In the genomic region with DNA sequence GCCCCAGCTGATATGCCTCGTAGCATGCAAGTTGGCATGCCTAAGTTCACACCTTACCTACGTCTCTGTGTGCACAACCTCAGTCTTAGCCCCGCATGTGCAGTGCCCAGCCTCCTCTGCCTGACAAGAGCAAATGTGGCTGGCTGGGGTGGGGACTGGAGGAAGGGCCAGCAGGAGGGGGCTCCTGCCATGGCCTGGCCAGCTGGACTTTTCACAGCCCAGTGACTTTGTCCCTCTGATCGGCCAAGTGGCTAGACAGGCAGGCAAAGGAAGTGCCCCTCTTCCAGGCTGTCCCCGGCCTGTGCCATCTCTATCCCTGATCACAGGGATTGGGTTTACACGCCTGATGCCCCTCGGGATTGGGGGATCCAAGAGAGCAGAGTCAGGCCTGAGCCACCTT, we compare ENCODE assay signal across 19 cellular contexts. TPM values are rescaled to one million over a fixed set of nuclear protein-coding genes. Genes with fewer than 3 reads are reported as not detected.
"Had no signal": no experiment of that assay in that cellular context is flagged by ENCODE, and none has a peak within 500 bp of the region (broad histone marks: within the 10 kb centered on the region; RNA-seq: fewer than 3 reads in every experiment).

No MANE protein-coding gene starts in this region.

- H3K27ac ChIP-seq: cardiac muscle cell, colonic mucosa, thyroid gland, uterus had no signal

- H3K4me3 ChIP-seq: cardiac muscle cell, colonic mucosa, thyroid gland, uterus had no signal

- H3K4me1 ChIP-seq: colonic mucosa, thyroid gland, uterus had no signal

- H3K9me3 ChIP-seq: colonic mucosa, thyroid gland, uterus had no signal

- ATAC-seq: activated CD8-positive, alpha-beta memory T cell treated with anti-CD3 and anti-CD28 coated beads, Interleukin-2, amount 10 ng/mL, durations not matched to agents 7 days and 5 days; esophagus mucosa; T-cell had no signal

- H3K36me3 ChIP-seq: cardiac muscle cell, colonic mucosa, thyroid gland, uterus had no signal

- H3K36me3 Mint-ChIP-seq: activated CD8-positive, alpha-beta memory T cell treated with anti-CD3 and anti-CD28 coated beads, Interleukin-2, amount 10 ng/mL, durations not matched to agents 7 days and 5 days; stimulated activated effector memory CD8-positive, alpha-beta T cell treated with anti-CD3 and anti-CD28 coated beads, Interleukin-12 subunit alpha, Interleukin-12 subunit beta, amount 100 ng/mL, for 72 hours; T-cell had no signal

- DNase-seq: activated CD4-positive, alpha-beta T cell treated with anti-CD3 and anti-CD28 coated beads, Interleukin-2, amount 50 U/mL, for 48 hours; activated CD4-positive, CD25-positive, alpha-beta regulatory T cell treated with anti-CD3 and anti-CD28 coated beads, Interleukin-2, amount 50 U/mL, for 72 hours; activated CD8-positive, alpha-beta memory T cell treated with anti-CD3 and anti-CD28 coated beads, Interleukin-2, amount 10 ng/mL, durations not matched to agents 7 days and 5 days; activated effector memory CD4-positive, alpha-beta T cell treated with Interleukin-2 at 50 U/mL for 16 hours; activated naive CD4-positive, alpha-beta T cell treated with anti-CD3 and anti-CD28 coated beads, Interleukin-2, amount 50 U/mL, for 16 hours; activated T-cell treated with anti-CD3 and anti-CD28 coated beads, Interleukin-2, amount 50 U/mL, for 1 hour; colonic mucosa; kidney glomerular epithelial cell; left ventricle myocardium superior; nephron progenitor cell; stimulated activated CD4-positive, alpha-beta T cell treated with anti-CD3 and anti-CD28 coated beads, Interleukin-12 subunit alpha, Interleukin-12 subunit beta, amount 100 ng/mL, for 4 hours; stimulated activated CD4-positive, alpha-beta T cell treated with anti-CD3 and anti-CD28 coated beads, Interleukin-2, amount 100 ng/mL, for 24 hours; T-cell; T-helper 9 cell; thyroid gland; uterus had no signal

- H3K4me3 Mint-ChIP-seq: activated CD8-positive, alpha-beta memory T cell treated with anti-CD3 and anti-CD28 coated beads, Interleukin-2, amount 10 ng/mL, durations not matched to agents 7 days and 5 days; nephron progenitor cell; stimulated activated effector memory CD8-positive, alpha-beta T cell treated with anti-CD3 and anti-CD28 coated beads, Interleukin-12 subunit alpha, Interleukin-12 subunit beta, amount 100 ng/mL, for 72 hours; T-cell had no signal

- H3K27me3 ChIP-seq: cardiac muscle cell, colonic mucosa, thyroid gland, uterus had no signal

- H3K27ac Mint-ChIP-seq: activated CD8-positive, alpha-beta memory T cell treated with anti-CD3 and anti-CD28 coated beads, Interleukin-2, amount 10 ng/mL, durations not matched to agents 7 days and 5 days; nephron progenitor cell; stimulated activated effector memory CD8-positive, alpha-beta T cell treated with anti-CD3 and anti-CD28 coated beads, Interleukin-12 subunit alpha, Interleukin-12 subunit beta, amount 100 ng/mL, for 72 hours; T-cell had no signal

RNA-seq across cellular contexts. Expression of a gene that starts 49.5 kb away (rescaled TPM):
- total RNA-seq: activated CD8-positive, alpha-beta memory T cell treated with anti-CD3 and anti-CD28 coated beads, Interleukin-2, amount 10 ng/mL, durations not matched to agents 7 days and 5 days had no signal
